9 cellular contexts compared by ENCODE assay signal in genomic region chr5:175652741-175653663, GRCh38.
DNase-seq lines count a peak whose midpoint lies in the region; ATAC-seq and TF ChIP-seq lines count a peak whose summit lies in the region.
"Had no signal": no experiment of that assay in that cellular context is flagged by ENCODE, and none has a peak within 500 bp of the region (broad histone marks: within the 10 kb centered on the region; RNA-seq: fewer than 3 reads in every experiment).

No MANE protein-coding gene starts in this region.

- ATAC-seq in GM19372 (IDR thresholded peaks at IDR 0.05; ENCODE audit: low read depth, unreplicated experiment) = peak; percentile 58
- ATAC-seq in GM18505 (IDR thresholded peaks at IDR 0.05; ENCODE audit: unreplicated experiment) = no peak

- peak; percentile 59 for DNase-seq in SKM-1 (lab: John Stamatoyannopoulos, UW; ENCODE audit: unreplicated experiment)
- peak; percentile 76 for DNase-seq in activated naive CD4-positive, alpha-beta T cell treated with anti-CD3 and anti-CD28 coated beads, Interleukin-2, amount 50 U/mL, for 16 hours
- peak; percentile 63 to 79 for DNase-seq in stimulated activated CD4-positive, alpha-beta T cell treated with anti-CD3 and anti-CD28 coated beads, Interleukin-4, amount 100 ng/mL, for 48 hours (ENCODE audit: low read depth in 2 of 2)
- no peak for DNase-seq in head of caudate nucleus
- DNase-seq in GM19240 (ENCODE audit: insufficient read length, low spot score) = no peak
- DNase-seq in NCI-H82 (lab: John Stamatoyannopoulos, UW) = no peak
- DNase-seq: lower lobe of right lung had no signal

- no peak for TF ChIP-seq POLR2A in GM18505 (IDR thresholded peaks at IDR 0.05; ENCODE audit: borderline replicate concordance, extremely low read depth, insufficient read depth, insufficient read length)

- intact Hi-C loops in head of caudate nucleus (cut with DNase I) = no loop called here

Comparison
In these comparisons a context has a peak if more than half of its experiments do, and no peak if none do; other contexts are left out.
1. DNase-seq: peak in SKM-1 (single experiment), activated naive CD4-positive, alpha-beta T cell treated with anti-CD3 and anti-CD28 coated beads, Interleukin-2, amount 50 U/mL, for 16 hours (single experiment) and stimulated activated CD4-positive, alpha-beta T cell treated with anti-CD3 and anti-CD28 coated beads, Interleukin-4, amount 100 ng/mL, for 48 hours (2 of 2); none in head of caudate nucleus (0 of 42), GM19240 (single experiment) and NCI-H82 (single experiment).